ENCODE assay signal across 40 cellular contexts in genomic region chr20:19431906-19432305, GRCh38.
"Had no signal": no experiment of that assay in that cellular context is flagged by ENCODE, and none has a peak within 500 bp of the region (broad histone marks: within the 10 kb centered on the region; RNA-seq: fewer than 3 reads in every experiment).

No MANE protein-coding gene starts in this region.

- H3K9me3 Mint-ChIP-seq: activated naive CD4-positive, alpha-beta T cell treated with anti-CD3 and anti-CD28 coated beads for 36 hours; activated naive CD4-positive, alpha-beta T cell treated with anti-CD3 and anti-CD28 coated beads, Interleukin-2, amount 10 ng/mL, durations not matched to agents 7 days and 5 days; activated naive CD4-positive, alpha-beta T cell treated with anti-CD3 and anti-CD28 coated beads, Interleukin-2, amount 50 U/mL, for 24 hours; activated naive CD8-positive, alpha-beta T cell treated with anti-CD3 and anti-CD28 coated beads for 36 hours; activated naive CD8-positive, alpha-beta T cell treated with anti-CD3 and anti-CD28 coated beads, Interleukin-2, amount 10 ng/mL, durations not matched to agents 7 days and 5 days; activated naive CD8-positive, alpha-beta T cell treated with anti-CD3 and anti-CD28 coated beads, Interleukin-2, amount 50 U/mL, for 24 hours; activated T-cell treated with anti-CD3 and anti-CD28 coated beads, Interleukin-2, amount 50 U/mL, for 24 hours; activated T-cell treated with anti-CD3 and anti-CD28 coated beads, Interleukin-2, amount 50 U/mL, for 4 hours; activated T-cell treated with anti-CD3 and anti-CD28 coated beads, Interleukin-2, amount 50 U/mL, for 72 hours; activated T-helper 1 cell treated with anti-CD3 and anti-CD28 coated beads, Interleukin-12 subunit alpha, Interleukin-12 subunit beta, Interleukin-2, Interleukin-4 antibody, amounts not matched to agents 30 ng/mL and 10 ng/mL and 1 ng/mL, durations not matched to agents 14 hours and 24 hours and 36 hours; activated T-helper 2 cell treated with anti-CD3 and anti-CD28 coated beads, Interferon-gamma antibody, Interleukin-2, Interleukin-4, amounts not matched to agents 10 μg/mL and 5 μg/mL and 100 μg/mL, durations not matched to agents 14 hours and 24 hours and 36 hours; central memory CD8-positive, alpha-beta T cell had no signal

- H3K4me3 ChIP-seq: adrenal gland, ascending aorta, body of pancreas, breast epithelium, cardiac muscle cell had no signal

- H3K27ac Mint-ChIP-seq: activated naive CD4-positive, alpha-beta T cell treated with anti-CD3 and anti-CD28 coated beads for 36 hours; activated naive CD4-positive, alpha-beta T cell treated with anti-CD3 and anti-CD28 coated beads, Interleukin-2, amount 10 ng/mL, durations not matched to agents 7 days and 5 days; activated naive CD4-positive, alpha-beta T cell treated with anti-CD3 and anti-CD28 coated beads, Interleukin-2, amount 50 U/mL, for 24 hours; activated naive CD4-positive, alpha-beta T cell treated with anti-CD3 and anti-CD28 coated beads, Interleukin-2, amount 50 U/mL, for 72 hours; activated naive CD8-positive, alpha-beta T cell; activated naive CD8-positive, alpha-beta T cell treated with anti-CD3 and anti-CD28 coated beads for 36 hours; activated naive CD8-positive, alpha-beta T cell treated with anti-CD3 and anti-CD28 coated beads, Interleukin-2, amount 10 ng/mL, durations not matched to agents 7 days and 5 days; activated naive CD8-positive, alpha-beta T cell treated with anti-CD3 and anti-CD28 coated beads, Interleukin-2, amount 50 U/mL, for 24 hours; activated T-cell treated with anti-CD3 and anti-CD28 coated beads, Interleukin-2, amount 50 U/mL, for 24 hours; activated T-cell treated with anti-CD3 and anti-CD28 coated beads, Interleukin-2, amount 50 U/mL, for 72 hours; activated T-helper 1 cell treated with anti-CD3 and anti-CD28 coated beads, Interleukin-12 subunit alpha, Interleukin-12 subunit beta, Interleukin-2, Interleukin-4 antibody, amounts not matched to agents 30 ng/mL and 10 ng/mL and 1 ng/mL, durations not matched to agents 14 hours and 24 hours and 36 hours; activated T-helper 2 cell treated with anti-CD3 and anti-CD28 coated beads, Interferon-gamma antibody, Interleukin-2, Interleukin-4, amounts not matched to agents 10 μg/mL and 5 μg/mL and 100 μg/mL, durations not matched to agents 14 hours and 24 hours and 36 hours; brain had no signal

- DNase-seq: activated effector memory CD4-positive, alpha-beta T cell treated with anti-CD3 and anti-CD28 coated beads, Interleukin-2, amount 50 U/mL, for 16 hours; activated effector memory CD4-positive, alpha-beta T cell treated with Interleukin-2 at 50 U/mL for 16 hours; activated gamma-delta T cell; activated gamma-delta T cell treated with Interleukin-2 at 50 U/mL for 16 hours; activated naive CD4-positive, alpha-beta T cell; activated naive CD4-positive, alpha-beta T cell treated with anti-CD3 and anti-CD28 coated beads for 36 hours; activated naive CD4-positive, alpha-beta T cell treated with anti-CD3 and anti-CD28 coated beads, Interleukin-2, amount 10 ng/mL, durations not matched to agents 7 days and 5 days; activated naive CD4-positive, alpha-beta T cell treated with anti-CD3 and anti-CD28 coated beads, Interleukin-2, amount 50 U/mL, for 16 hours; activated naive CD4-positive, alpha-beta T cell treated with Interleukin-2 at 50 U/mL for 16 hours; activated naive CD8-positive, alpha-beta T cell treated with anti-CD3 and anti-CD28 coated beads for 36 hours; activated naive CD8-positive, alpha-beta T cell treated with anti-CD3 and anti-CD28 coated beads, Interleukin-2, amount 10 ng/mL, durations not matched to agents 7 days and 5 days; activated naive CD8-positive, alpha-beta T cell treated with anti-CD3 and anti-CD28 coated beads, Interleukin-2, amount 50 U/mL, for 24 hours; activated T-cell treated with anti-CD3 and anti-CD28 coated beads for 4 hours; activated T-cell treated with anti-CD3 and anti-CD28 coated beads, Interleukin-2, amount 50 U/mL, for 1 hour; activated T-cell treated with anti-CD3 and anti-CD28 coated beads, Interleukin-2, amount 50 U/mL, for 24 hours; activated T-cell treated with anti-CD3 and anti-CD28 coated beads, Interleukin-2, amount 50 U/mL, for 4 hours; activated T-cell treated with anti-CD3 and anti-CD28 coated beads, Interleukin-2, amount 50 U/mL, for 48 hours; activated T-cell treated with anti-CD3 and anti-CD28 coated beads, Interleukin-2, amount 50 U/mL, for 72 hours; adrenal gland; amniotic stem cell; amygdala; anterior cingulate cortex; aorta; body of pancreas; brain microvascular endothelial cell; caudate nucleus; central memory CD4-positive, alpha-beta T cell; cerebellar nuclear complex had no signal

- H3K27me3 Mint-ChIP-seq: activated naive CD4-positive, alpha-beta T cell treated with anti-CD3 and anti-CD28 coated beads, Interleukin-2, amount 10 ng/mL, durations not matched to agents 7 days and 5 days; activated naive CD4-positive, alpha-beta T cell treated with anti-CD3 and anti-CD28 coated beads, Interleukin-2, amount 50 U/mL, for 24 hours; activated naive CD8-positive, alpha-beta T cell; activated naive CD8-positive, alpha-beta T cell treated with anti-CD3 and anti-CD28 coated beads for 36 hours; activated naive CD8-positive, alpha-beta T cell treated with anti-CD3 and anti-CD28 coated beads, Interleukin-2, amount 50 U/mL, for 24 hours; activated T-cell treated with anti-CD3 and anti-CD28 coated beads, Interleukin-2, amount 50 U/mL, for 24 hours; central memory CD8-positive, alpha-beta T cell had no signal

- H3K4me1 Mint-ChIP-seq: activated naive CD4-positive, alpha-beta T cell treated with anti-CD3 and anti-CD28 coated beads, Interleukin-2, amount 10 ng/mL, durations not matched to agents 7 days and 5 days; activated naive CD4-positive, alpha-beta T cell treated with anti-CD3 and anti-CD28 coated beads, Interleukin-2, amount 50 U/mL, for 24 hours; activated naive CD8-positive, alpha-beta T cell treated with anti-CD3 and anti-CD28 coated beads, Interleukin-2, amount 10 ng/mL, durations not matched to agents 7 days and 5 days; central memory CD8-positive, alpha-beta T cell had no signal

- H3K27ac ChIP-seq: adrenal gland, ascending aorta, body of pancreas, brain microvascular endothelial cell, breast epithelium, cardiac muscle cell had no signal

- H3K4me1 ChIP-seq: adrenal gland, breast epithelium had no signal

- FAIRE-seq: astrocyte, bronchial epithelial cell had no signal

- H3K9me3 ChIP-seq: adrenal gland, ascending aorta, body of pancreas, breast epithelium had no signal

- H3K36me3 ChIP-seq: adrenal gland, ascending aorta, brain microvascular endothelial cell, breast epithelium, cardiac muscle cell had no signal

- H3K27me3 ChIP-seq: adrenal gland, ascending aorta, body of pancreas, brain microvascular endothelial cell, breast epithelium, cardiac muscle cell had no signal

- ATAC-seq: activated naive CD4-positive, alpha-beta T cell treated with anti-CD3 and anti-CD28 coated beads, Interleukin-2, amount 50 U/mL, for 72 hours; activated naive CD8-positive, alpha-beta T cell treated with anti-CD3 and anti-CD28 coated beads, Interleukin-2, amount 50 U/mL, for 24 hours; activated T-cell treated with anti-CD3 and anti-CD28 coated beads, Interleukin-2, amount 50 U/mL, for 4 hours; activated T-cell treated with anti-CD3 and anti-CD28 coated beads, Interleukin-2, amount 50 U/mL, for 72 hours; body of pancreas had no signal

- H3K4me3 Mint-ChIP-seq: activated naive CD4-positive, alpha-beta T cell treated with anti-CD3 and anti-CD28 coated beads for 36 hours; activated naive CD4-positive, alpha-beta T cell treated with anti-CD3 and anti-CD28 coated beads, Interleukin-2, amount 10 ng/mL, durations not matched to agents 7 days and 5 days; activated naive CD4-positive, alpha-beta T cell treated with anti-CD3 and anti-CD28 coated beads, Interleukin-2, amount 50 U/mL, for 24 hours; activated naive CD8-positive, alpha-beta T cell; activated naive CD8-positive, alpha-beta T cell treated with anti-CD3 and anti-CD28 coated beads for 36 hours; activated naive CD8-positive, alpha-beta T cell treated with anti-CD3 and anti-CD28 coated beads, Interleukin-2, amount 10 ng/mL, durations not matched to agents 7 days and 5 days; activated naive CD8-positive, alpha-beta T cell treated with anti-CD3 and anti-CD28 coated beads, Interleukin-2, amount 50 U/mL, for 24 hours; activated T-cell treated with anti-CD3 and anti-CD28 coated beads, Interleukin-2, amount 50 U/mL, for 24 hours; activated T-cell treated with anti-CD3 and anti-CD28 coated beads, Interleukin-2, amount 50 U/mL, for 4 hours; activated T-cell treated with anti-CD3 and anti-CD28 coated beads, Interleukin-2, amount 50 U/mL, for 72 hours; activated T-helper 1 cell treated with anti-CD3 and anti-CD28 coated beads, Interleukin-12 subunit alpha, Interleukin-12 subunit beta, Interleukin-2, Interleukin-4 antibody, amounts not matched to agents 30 ng/mL and 10 ng/mL and 1 ng/mL, durations not matched to agents 14 hours and 24 hours and 36 hours; brain; central memory CD8-positive, alpha-beta T cell had no signal

- H3K36me3 Mint-ChIP-seq: activated naive CD4-positive, alpha-beta T cell treated with anti-CD3 and anti-CD28 coated beads, Interleukin-2, amount 10 ng/mL, durations not matched to agents 7 days and 5 days; activated naive CD4-positive, alpha-beta T cell treated with anti-CD3 and anti-CD28 coated beads, Interleukin-2, amount 50 U/mL, for 24 hours; activated naive CD4-positive, alpha-beta T cell treated with anti-CD3 and anti-CD28 coated beads, Interleukin-2, amount 50 U/mL, for 72 hours; activated naive CD8-positive, alpha-beta T cell; activated naive CD8-positive, alpha-beta T cell treated with anti-CD3 and anti-CD28 coated beads for 36 hours; activated naive CD8-positive, alpha-beta T cell treated with anti-CD3 and anti-CD28 coated beads, Interleukin-2, amount 10 ng/mL, durations not matched to agents 7 days and 5 days; brain had no signal
